1 cellular context compared by ENCODE assay signal in genomic region chr19:47765522-47766358, GRCh38.
TF ChIP-seq lines count a peak whose summit lies in the region.

No MANE protein-coding gene starts in this region.

TF ChIP-seq in IMR-90, 13 proteins besides CTCF, POLR2A, EP300 and RAD21:
- no peak for TF ChIP-seq MAFK (IDR thresholded peaks at IDR 0.05; ENCODE audit: low read depth, low read length)
- TF ChIP-seq ELK1 (IDR thresholded peaks at IDR 0.05; ENCODE audit: borderline replicate concordance, low read depth, low read length), result no peak
- no peak for TF ChIP-seq FOS (IDR thresholded peaks at IDR 0.05; ENCODE audit: low read depth, low read length)
- TF ChIP-seq RCOR1 (IDR thresholded peaks at IDR 0.05; ENCODE audit: insufficient replicate concordance, low read length), result no peak
- TF ChIP-seq SMC3 (IDR thresholded peaks at IDR 0.05; ENCODE audit: low read depth, low read length), result peak; percentile 64
